In the genomic region with DNA sequence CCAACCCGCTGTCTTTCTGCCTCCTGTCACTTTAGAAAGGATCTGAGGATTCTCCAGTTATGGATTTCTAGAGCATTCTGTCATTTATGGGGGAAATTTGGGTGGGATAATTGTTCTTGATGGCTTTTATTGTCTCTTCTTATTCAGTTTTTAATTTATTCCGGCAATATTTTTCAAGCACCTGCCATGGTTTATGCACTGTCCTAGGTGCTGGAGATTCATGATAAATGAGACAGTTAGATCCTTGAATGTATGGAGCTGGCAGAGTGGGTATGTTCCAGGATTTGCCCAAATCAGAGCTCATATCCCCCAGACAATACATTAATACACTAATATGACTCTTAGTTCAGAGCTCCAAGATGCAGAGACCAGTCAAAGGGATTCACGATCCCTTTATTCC, we compare ENCODE assay signal across 27 cellular contexts.
"Had no signal": no experiment of that assay in that cellular context is flagged by ENCODE, and none has a peak within 500 bp of the region (broad histone marks: within the 10 kb centered on the region; RNA-seq: fewer than 3 reads in every experiment).

No MANE protein-coding gene starts in this region.

- DNase-seq: stimulated activated CD4-positive, alpha-beta T cell treated with anti-CD3 and anti-CD28 coated beads, Interleukin-2, amount 100 ng/mL, for 48 hours; stimulated activated CD4-positive, alpha-beta T cell treated with anti-CD3 and anti-CD28 coated beads, Interleukin-4, amount 100 ng/mL, for 1 hour; stimulated activated CD4-positive, alpha-beta T cell treated with anti-CD3 and anti-CD28 coated beads, Interleukin-4, amount 100 ng/mL, for 24 hours; stimulated activated CD4-positive, alpha-beta T cell treated with anti-CD3 and anti-CD28 coated beads, Interleukin-4, amount 100 ng/mL, for 4 hours; stimulated activated CD8-positive, alpha-beta memory T cell treated with anti-CD3 and anti-CD28 coated beads, Interleukin-4, amount 100 ng/mL, for 48 hours; stimulated activated naive B cell treated with anti-CD40 and anti-IgM and Interleukin-4, amounts not matched to agents 10 μg/mL and 1 μg/mL and 100 μg/mL, for 72 hours; stimulated activated naive CD4-positive, alpha-beta T cell; stimulated activated naive CD4-positive, alpha-beta T cell treated with Interleukin-2 at 50 U/mL for 16 hours; stimulated activated naive CD8-positive, alpha-beta T cell treated with anti-CD3 and anti-CD28 coated beads, Interleukin-15, amount 100 ng/mL, for 72 hours; stimulated activated naive CD8-positive, alpha-beta T cell treated with anti-CD3 and anti-CD28 coated beads, Interleukin-15, Interleukin-2, amounts not matched to agents 100 U/mL and 50 U/mL, for 24 hours; stomach; substantia nigra; testis; thyroid gland; tibial artery; transverse colon; trophoblast cell; upper lobe of left lung; upper lobe of right lung; uterus had no signal

- H3K27me3 ChIP-seq: testis, thyroid gland, tibial nerve, upper lobe of left lung, uterus, vagina had no signal

- ATAC-seq: stimulated activated effector memory CD8-positive, alpha-beta T cell treated with anti-CD3 and anti-CD28 coated beads, Interleukin-12 subunit alpha, Interleukin-12 subunit beta, amount 100 ng/mL, for 72 hours; stimulated activated memory B cell treated with anti-CD40 and anti-IgM and Interleukin-4, amounts not matched to agents 10 μg/mL and 1 μg/mL and 100 μg/mL, for 72 hours; stimulated activated naive B cell treated with anti-CD40 and anti-IgM and Interleukin-4, amounts not matched to agents 10 μg/mL and 1 μg/mL and 100 μg/mL, for 72 hours; stimulated activated naive CD8-positive, alpha-beta T cell treated with anti-CD3 and anti-CD28 coated beads, Interleukin-15, amount 100 ng/mL, for 72 hours; stimulated activated naive CD8-positive, alpha-beta T cell treated with anti-CD3 and anti-CD28 coated beads, Interleukin-15, Interleukin-2, amounts not matched to agents 100 U/mL and 50 U/mL, for 24 hours; upper lobe of right lung had no signal

- H3K27ac ChIP-seq: stomach, suprapubic skin, testis, thoracic aorta, thyroid gland, tibial artery, tibial nerve, transverse colon, upper lobe of left lung, upper lobe of right lung, uterus, vagina had no signal

- H3K36me3 ChIP-seq: stomach, suprapubic skin, thoracic aorta, thyroid gland, tibial artery, tibial nerve, transverse colon, upper lobe of left lung, upper lobe of right lung, uterus, vagina had no signal

- FAIRE-seq: urothelium cell line had no signal

- H3K9me3 ChIP-seq: stomach, suprapubic skin, testis, thoracic aorta, thyroid gland, tibial artery, tibial nerve, transverse colon, upper lobe of left lung, upper lobe of right lung, uterus, vagina had no signal

- H3K4me3 ChIP-seq: stomach, suprapubic skin, testis, thoracic aorta, thyroid gland, tibial artery, tibial nerve, transverse colon, upper lobe of left lung, upper lobe of right lung, uterus, vagina had no signal

- H3K4me1 ChIP-seq: testis, thyroid gland, tibial artery, transverse colon, uterus had no signal
